In genomic region chr20:14232650-14233049, GRCh38 we compare ENCODE assay signal across 20 cellular contexts.
DNase-seq lines count a peak whose midpoint lies in the region; ATAC-seq and TF ChIP-seq lines count a peak whose summit lies in the region.
"Had no signal": no experiment of that assay in that cellular context is flagged by ENCODE, and none has a peak within 500 bp of the region (broad histone marks: within the 10 kb centered on the region; RNA-seq: fewer than 3 reads in every experiment).

No MANE protein-coding gene starts in this region.

- no peak overlapping the region for H3K27ac ChIP-seq in uterus
- H3K27ac ChIP-seq: coronary artery, epithelial cell of prostate, SJSA1, skin epidermis had no signal

- CTCF ChIA-PET in activated CD4-positive, alpha-beta T cell treated with anti-CD3 and anti-CD28 coated beads for 36 hours (lab: Charles Lee) = interaction anchor here (0.5 kb wide), 1 partner anchor 120 kb away, joined by 3 read pairs; no protein-coding TSS in a partner anchor

- H3K4me3 Mint-ChIP-seq in activated CD4-positive, alpha-beta T cell treated with anti-CD3 and anti-CD28 coated beads for 36 hours = no peak overlapping the region
- H3K4me3 Mint-ChIP-seq: activated CD4-positive, alpha-beta T cell treated with anti-CD3 and anti-CD28 coated beads, Interleukin-2, amount 10 ng/mL, durations not matched to agents 24 days and 14 days; activated naive CD4-positive, alpha-beta T cell treated with anti-CD3 and anti-CD28 coated beads, Interleukin-2, amount 50 U/mL, for 24 hours; IgD-negative memory B cell; naive B cell had no signal

- TF ChIP-seq POLR2A in uterus (IDR thresholded peaks at IDR 0.05) = no peak

- no peak for DNase-seq in effector CD8-positive, alpha-beta T cell (lab: John Stamatoyannopoulos, UW)
- DNase-seq in uterus (no peak), T1000 (lab: John Stamatoyannopoulos, UW) (no peak)
- DNase-seq in activated CD4-positive, alpha-beta T cell treated with anti-CD3 and anti-CD28 coated beads for 36 hours = no peak
- DNase-seq: activated CD4-positive, alpha-beta T cell treated with anti-CD3 and anti-CD28 coated beads, Interleukin-2, amount 10 ng/mL, durations not matched to agents 24 days and 14 days; BE2C; MV-4-11; naive B cell; NCI-H2081; NCI-H510A treated with DMSO at 0.1 percent for 48 hours had no signal

- H3K27me3 ChIP-seq in uterus = no peaks in the 10 kb centered on the region
- H3K27me3 ChIP-seq: BE2C, SJSA1 had no signal

- no peaks in the 10 kb centered on the region for H3K9me3 ChIP-seq in uterus
- H3K9me3 ChIP-seq: BE2C had no signal

- H3K36me3 Mint-ChIP-seq in activated CD4-positive, alpha-beta T cell treated with anti-CD3 and anti-CD28 coated beads for 36 hours (ENCODE audit: low read depth) = no peaks in the 10 kb centered on the region
- H3K36me3 Mint-ChIP-seq: activated naive CD4-positive, alpha-beta T cell treated with anti-CD3 and anti-CD28 coated beads, Interleukin-2, amount 50 U/mL, for 24 hours; naive B cell had no signal

- H3K27me3 Mint-ChIP-seq in activated CD4-positive, alpha-beta T cell treated with anti-CD3 and anti-CD28 coated beads for 36 hours = no peaks in the 10 kb centered on the region
- H3K27me3 Mint-ChIP-seq: activated CD4-positive, alpha-beta T cell treated with anti-CD3 and anti-CD28 coated beads, Interleukin-2, amount 10 ng/mL, durations not matched to agents 24 days and 14 days; activated naive CD4-positive, alpha-beta T cell treated with anti-CD3 and anti-CD28 coated beads, Interleukin-2, amount 50 U/mL, for 24 hours; IgD-negative memory B cell; naive B cell had no signal

- no peaks in the 10 kb centered on the region for H3K36me3 ChIP-seq in uterus
- H3K36me3 ChIP-seq: BE2C, SJSA1 had no signal

- POLR2A ChIA-PET in activated CD4-positive, alpha-beta T cell treated with anti-CD3 and anti-CD28 coated beads for 36 hours (lab: Charles Lee) = no interaction called here

- H3K4me1 ChIP-seq in uterus = no peaks in the 10 kb centered on the region
- H3K4me1 ChIP-seq: BE2C had no signal

- TF ChIP-seq CTCF in uterus (IDR thresholded peaks at IDR 0.05) = no peak

- no peaks in the 10 kb centered on the region for H3K4me1 Mint-ChIP-seq in activated CD4-positive, alpha-beta T cell treated with anti-CD3 and anti-CD28 coated beads for 36 hours
- H3K4me1 Mint-ChIP-seq: activated CD4-positive, alpha-beta T cell treated with anti-CD3 and anti-CD28 coated beads, Interleukin-2, amount 10 ng/mL, durations not matched to agents 24 days and 14 days; activated naive CD4-positive, alpha-beta T cell treated with anti-CD3 and anti-CD28 coated beads, Interleukin-2, amount 50 U/mL, for 24 hours; IgD-negative memory B cell; naive B cell had no signal

- no peak overlapping the region for H3K27ac Mint-ChIP-seq in activated CD4-positive, alpha-beta T cell treated with anti-CD3 and anti-CD28 coated beads for 36 hours
- H3K27ac Mint-ChIP-seq: activated CD4-positive, alpha-beta T cell treated with anti-CD3 and anti-CD28 coated beads, Interleukin-2, amount 10 ng/mL, durations not matched to agents 24 days and 14 days; activated naive CD4-positive, alpha-beta T cell treated with anti-CD3 and anti-CD28 coated beads, Interleukin-2, amount 50 U/mL, for 24 hours; IgD-negative memory B cell; naive B cell had no signal

- intact Hi-C loops in uterus (cut with DNase I; ENCODE audit: low total_unique reads) = no loop called here
- intact Hi-C loops in activated CD4-positive, alpha-beta T cell treated with anti-CD3 and anti-CD28 coated beads for 36 hours (cut with DNase I, micrococcal nuclease) = no loop called here

- H3K9me3 Mint-ChIP-seq in activated CD4-positive, alpha-beta T cell treated with anti-CD3 and anti-CD28 coated beads for 36 hours (ENCODE audit: low read depth) = peaks cover 5% of the 10 kb centered on the region

- no peak overlapping the region for H3K4me3 ChIP-seq in uterus
- H3K4me3 ChIP-seq: coronary artery, lung, SJSA1, skin epidermis had no signal

- ATAC-seq in GM18870 (IDR thresholded peaks at IDR 0.05; ENCODE audit: unreplicated experiment) (peak; percentile 81), HG02678 (IDR thresholded peaks at IDR 0.05; ENCODE audit: unreplicated experiment) (peak; percentile 72), HG03469 (IDR thresholded peaks at IDR 0.05; ENCODE audit: unreplicated experiment) (peak; percentile 52)
- ATAC-seq in activated CD4-positive, alpha-beta T cell treated with anti-CD3 and anti-CD28 coated beads for 36 hours = no peak
